ENCODE assay signal across 8 cellular contexts in the genomic region with DNA sequence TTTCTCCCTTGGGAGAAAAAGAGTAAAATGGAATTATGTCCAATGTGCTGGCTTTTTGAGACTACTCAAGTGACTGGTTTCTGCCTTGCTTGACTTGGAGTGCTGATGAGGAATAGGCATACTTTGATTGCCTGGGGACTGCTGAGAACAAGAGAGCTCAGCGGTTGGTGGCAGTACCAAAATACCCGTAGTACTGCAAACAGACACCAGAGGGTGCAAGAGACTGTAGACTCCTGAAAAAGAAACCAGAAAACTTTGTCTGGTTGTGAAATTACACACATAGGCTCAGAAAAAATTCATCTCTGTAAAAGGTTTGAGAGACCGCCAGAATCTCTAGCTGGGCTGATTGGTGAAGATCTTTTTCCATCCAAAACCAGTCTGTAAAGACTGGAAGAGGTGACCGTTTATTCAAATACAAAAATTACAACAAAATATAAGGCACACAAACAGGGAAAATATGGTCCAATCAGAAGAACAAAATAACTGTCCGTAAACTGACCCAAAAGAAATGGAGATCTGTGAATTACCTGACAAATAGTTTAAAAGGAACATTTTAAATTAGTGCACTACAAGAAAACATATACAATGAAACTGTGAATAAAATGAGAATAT. TPM values are rescaled to one million over a fixed set of nuclear protein-coding genes. Genes with fewer than 3 reads are reported as not detected.
A peak's percentile ranks its signal among the peaks of the same experiment; 100 is the strongest.
DNase-seq lines count a peak whose midpoint lies in the region; ATAC-seq and TF ChIP-seq lines count a peak whose summit lies in the region.

No MANE protein-coding gene starts in this region.

- H2BK120ac ChIP-seq in neuronal stem cell (ENCODE audit: low read depth, low read length): no peak overlapping the region

- H3K9me3 ChIP-seq in neuronal stem cell (replicated peaks in 1 of 2; ENCODE audit: control insufficient read depth in 2 of 2, insufficient read depth in 1 of 2, low read depth in 1 of 2, low read length in 2 of 2): no peaks in the 10 kb centered on the region

- H3K9me3 Mint-ChIP-seq in activated CD4-positive, alpha-beta T cell treated with anti-CD3 and anti-CD28 coated beads, Interleukin-2, amount 10 ng/mL, durations not matched to agents 7 days and 5 days: no peaks in the 10 kb centered on the region

- H3K4ac ChIP-seq in neuronal stem cell (ENCODE audit: low read length): no peak overlapping the region

- DNase-seq in CD1c-positive myeloid dendritic cell (ENCODE audit: extremely low spot score) (peak; percentile 66), NCI-H2171 (lab: John Stamatoyannopoulos, UW) (peak; percentile 1), erythroblast (lab: John Stamatoyannopoulos, UW) (peak; percentile 12 to 56), neuronal stem cell (ENCODE audit: low spot score) (peak; percentile 59), NCI-H1048 (lab: John Stamatoyannopoulos, UW) (no peak)
- peak; percentile 63 for DNase-seq in activated CD4-positive, alpha-beta T cell treated with anti-CD3 and anti-CD28 coated beads, Interleukin-2, amount 10 ng/mL, durations not matched to agents 7 days and 5 days

- H3K36me3 ChIP-seq in neuronal stem cell (replicated peaks in 1 of 2; ENCODE audit: control insufficient read depth in 2 of 2, insufficient read depth in 2 of 2, low read length in 2 of 2): no peaks in the 10 kb centered on the region

- no peaks in the 10 kb centered on the region for H3K4me1 ChIP-seq in neuronal stem cell (ENCODE audit: control insufficient read depth in 2 of 2, insufficient read depth in 1 of 2, low read depth in 1 of 2, low read length in 2 of 2)

- H4K91ac ChIP-seq in neuronal stem cell (ENCODE audit: low read depth, low read length, poor library complexity): no peak overlapping the region

- H3K27me3 ChIP-seq in neuronal stem cell (ENCODE audit: control insufficient read depth in 3 of 3, insufficient read depth in 3 of 3, low read depth in 1 of 3, low read length in 3 of 3): no peaks in the 10 kb centered on the region

- no peaks in the 10 kb centered on the region for H3K4me1 Mint-ChIP-seq in activated CD4-positive, alpha-beta T cell treated with anti-CD3 and anti-CD28 coated beads, Interleukin-2, amount 10 ng/mL, durations not matched to agents 7 days and 5 days

- H3K4me3 ChIP-seq in neuronal stem cell (ENCODE audit: low read length in 2 of 2): no peak overlapping the region

- no peak overlapping the region for H3K4me2 ChIP-seq in neuronal stem cell (ENCODE audit: insufficient read depth, low read length, poor library complexity, severe bottlenecking)

- no peak overlapping the region for H3K14ac ChIP-seq in neuronal stem cell (ENCODE audit: low read length)

- peaks cover 7% of the 10 kb centered on the region for H3K27me3 Mint-ChIP-seq in activated CD4-positive, alpha-beta T cell treated with anti-CD3 and anti-CD28 coated beads, Interleukin-2, amount 10 ng/mL, durations not matched to agents 7 days and 5 days

- H2BK15ac ChIP-seq in neuronal stem cell (ENCODE audit: low read length): no peak overlapping the region

- no peak overlapping the region for H2BK12ac ChIP-seq in neuronal stem cell (ENCODE audit: low read length)

- H2AFZ ChIP-seq in neuronal stem cell (ENCODE audit: low read length): no peak overlapping the region

- no peaks in the 10 kb centered on the region for H3K36me3 Mint-ChIP-seq in activated CD4-positive, alpha-beta T cell treated with anti-CD3 and anti-CD28 coated beads, Interleukin-2, amount 10 ng/mL, durations not matched to agents 7 days and 5 days (ENCODE audit: low read depth)

- H2BK5ac ChIP-seq in neuronal stem cell (ENCODE audit: low read length): no peak overlapping the region

- no peak overlapping the region for H3K4me3 Mint-ChIP-seq in activated CD4-positive, alpha-beta T cell treated with anti-CD3 and anti-CD28 coated beads, Interleukin-2, amount 10 ng/mL, durations not matched to agents 7 days and 5 days

- no peak overlapping the region for H3K9ac ChIP-seq in neuronal stem cell (ENCODE audit: low read depth, low read length, poor library complexity)

- POLR2A ChIA-PET in activated CD4-positive, alpha-beta T cell treated with anti-CD3 and anti-CD28 coated beads, Interleukin-2, amount 10 ng/mL, durations not matched to agents 7 days and 5 days (lab: Charles Lee): no interaction called here

- no peak overlapping the region for H3K23ac ChIP-seq in neuronal stem cell (ENCODE audit: low read depth, low read length, poor library complexity)

- H3K79me1 ChIP-seq in neuronal stem cell (ENCODE audit: low read depth, low read length): no peaks in the 10 kb centered on the region

- TF ChIP-seq POLR2A in erythroblast (IDR thresholded peaks at IDR 0.05; ENCODE audit: low read length): no peak

- CTCF ChIA-PET in activated CD4-positive, alpha-beta T cell treated with anti-CD3 and anti-CD28 coated beads, Interleukin-2, amount 10 ng/mL, durations not matched to agents 7 days and 5 days (lab: Charles Lee): interaction anchor here (0.6 kb wide), 3 partner anchors 548 to 1102 kb away, joined by 3 to 5 read pairs (median 3); no protein-coding TSS in a partner anchor

- WGBS in neuronal stem cell (ENCODE audit: extremely low coverage in 2 of 2, insufficient read length in 2 of 2, insufficient replicate concordance in 1 of 2), 2 donors: no CpG with 5 or more reads among the region's 5 CpGs

- no peak overlapping the region for H4K8ac ChIP-seq in neuronal stem cell (ENCODE audit: low read depth, low read length)

- H3K27ac Mint-ChIP-seq in activated CD4-positive, alpha-beta T cell treated with anti-CD3 and anti-CD28 coated beads, Interleukin-2, amount 10 ng/mL, durations not matched to agents 7 days and 5 days: no peak overlapping the region

- ATAC-seq in GM18868 (IDR thresholded peaks at IDR 0.05; ENCODE audit: unreplicated experiment) (peak; percentile 99), HG03045 (IDR thresholded peaks at IDR 0.05; ENCODE audit: unreplicated experiment) (peak; percentile 96)

- H3K18ac ChIP-seq in neuronal stem cell (ENCODE audit: low read length): no peak overlapping the region

- no peak overlapping the region for H3K27ac ChIP-seq in neuronal stem cell (replicated peaks; ENCODE audit: low read length)

- H2AK5ac ChIP-seq in neuronal stem cell (ENCODE audit: low read depth, low read length): no peak overlapping the region

RNA-seq across cellular contexts. Expression of gene BICC1, which starts 18.5 kb away (rescaled TPM):
- not detected for total RNA-seq in activated CD4-positive, alpha-beta T cell treated with anti-CD3 and anti-CD28 coated beads, Interleukin-2, amount 10 ng/mL, durations not matched to agents 7 days and 5 days
- polyA plus RNA-seq in neuronal stem cell (2013, experiment 1 of 2): 1.6 TPM
- polyA plus RNA-seq in neuronal stem cell (2013, experiment 2 of 2): 1.5 TPM
